In the genomic region with DNA sequence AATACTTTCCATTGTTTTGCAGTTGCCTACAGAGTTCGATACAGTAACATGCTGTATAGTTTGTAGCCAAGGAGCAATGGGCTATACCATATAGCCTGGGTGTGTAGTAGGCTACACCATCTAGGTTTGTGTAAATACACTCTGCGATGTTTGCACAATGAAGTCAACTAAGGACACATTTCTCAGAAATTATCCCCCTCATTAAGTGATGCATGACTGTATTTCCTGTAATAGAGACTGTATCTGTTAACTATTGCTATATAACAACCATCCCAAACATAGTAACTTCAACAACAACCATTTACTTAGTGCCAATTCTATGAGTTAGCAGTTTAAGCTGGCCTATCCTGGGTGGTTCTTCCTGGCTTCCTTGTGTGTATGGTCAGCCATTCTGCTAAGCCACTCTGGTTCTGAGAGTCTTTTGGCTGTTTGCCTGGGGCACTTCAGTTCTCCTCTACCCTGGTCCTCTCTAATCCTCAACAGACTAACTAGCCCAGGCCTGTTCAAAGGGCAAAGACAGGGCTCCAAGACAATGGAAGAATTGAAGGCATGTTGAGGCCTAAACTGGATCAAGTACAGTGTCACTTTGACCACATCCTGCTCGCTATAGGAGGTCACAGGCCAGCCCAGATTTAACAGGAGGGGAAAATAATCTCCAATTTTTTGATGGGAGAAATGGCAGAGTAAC, we compare ENCODE assay signal across 15 cellular contexts.
DNase-seq lines count a peak whose midpoint lies in the region; ATAC-seq, FAIRE-seq and TF ChIP-seq lines count a peak whose summit lies in the region.
"Had no signal": no experiment of that assay in that cellular context is flagged by ENCODE, and none has a peak within 500 bp of the region (broad histone marks: within the 10 kb centered on the region; RNA-seq: fewer than 3 reads in every experiment).

No MANE protein-coding gene starts in this region.

- TF ChIP-seq CTCF in left lung (IDR thresholded peaks at IDR 0.05) (no peak), kidney (IDR thresholded peaks at IDR 0.05; ENCODE audit: borderline replicate concordance, extremely low read depth, insufficient read depth) (no peak)

- H3K4me1 Mint-ChIP-seq in naive thymus-derived CD8-positive, alpha-beta T cell = no peaks in the 10 kb centered on the region

- H3K36me3 ChIP-seq in MG63 = no peaks in the 10 kb centered on the region
- H3K36me3 ChIP-seq in left lung = no peaks in the 10 kb centered on the region
- H3K36me3 ChIP-seq in kidney (ENCODE audit: control insufficient read depth in 1 of 2, insufficient read depth in 2 of 2, low read length in 2 of 2) = no peaks in the 10 kb centered on the region

- ATAC-seq in left lung (peak; percentile 89), HG02840 (IDR thresholded peaks at IDR 0.05; ENCODE audit: low FRiP score, unreplicated experiment) (no peak), HG03280 (IDR thresholded peaks at IDR 0.05; ENCODE audit: unreplicated experiment) (no peak)
- ATAC-seq in naive thymus-derived CD8-positive, alpha-beta T cell = no peak
- ATAC-seq: activated naive CD4-positive, alpha-beta T cell treated with anti-CD3 and anti-CD28 coated beads, Interleukin-2, amount 50 U/mL, for 72 hours; body of pancreas had no signal

- peaks cover 0 to 2% (median 0%) of the 10 kb centered on the region in 5 donors for H3K27me3 Mint-ChIP-seq in naive thymus-derived CD8-positive, alpha-beta T cell
- H3K27me3 Mint-ChIP-seq: activated T-cell treated with anti-CD3 and anti-CD28 coated beads, Interleukin-2, amount 50 U/mL, for 24 hours had no signal

- no peak overlapping the region for H3K27ac ChIP-seq in left lung
- H3K27ac ChIP-seq in kidney (ENCODE audit: low read depth in 2 of 2, low read length in 2 of 2) = no peak overlapping the region
- H3K27ac ChIP-seq: body of pancreas, testis had no signal

- POLR2A ChIA-PET in naive thymus-derived CD8-positive, alpha-beta T cell (lab: Charles Lee) = no interaction called here

- H3K27ac Mint-ChIP-seq in naive thymus-derived CD8-positive, alpha-beta T cell = peak overlapping the region in 1 of 10 donors; percentile 78
- H3K27ac Mint-ChIP-seq: activated naive CD4-positive, alpha-beta T cell treated with anti-CD3 and anti-CD28 coated beads, Interleukin-2, amount 50 U/mL, for 72 hours; activated T-cell treated with anti-CD3 and anti-CD28 coated beads, Interleukin-2, amount 50 U/mL, for 24 hours had no signal

- H3K27me3 ChIP-seq in MG63 (no peaks in the 10 kb centered on the region), left lung (no peaks in the 10 kb centered on the region)
- H3K27me3 ChIP-seq: body of pancreas, testis had no signal

- H3K9ac ChIP-seq in kidney (ENCODE audit: low read length in 2 of 2) = no peak overlapping the region

- peak; percentile 97 for DNase-seq in DMS53 treated with DMSO at 0.1 percent for 48 hours (lab: John Stamatoyannopoulos, UW; ENCODE audit: unreplicated experiment)
- DNase-seq in MG63 = peak; percentile 42
- peak; percentile 23 for DNase-seq in RPMI7951 (ENCODE audit: low read depth)
- peak in 1 of 2 donors; percentile 64 for DNase-seq in left lung
- no peak for DNase-seq in naive thymus-derived CD8-positive, alpha-beta T cell
- no peak for DNase-seq in kidney
- DNase-seq: activated T-cell treated with anti-CD3 and anti-CD28 coated beads, Interleukin-2, amount 50 U/mL, for 24 hours; body of pancreas; Calu3; NCI-H187 treated with DMSO at 0.1 percent for 48 hours; testis had no signal

- no peaks in the 10 kb centered on the region for H3K4me1 ChIP-seq in left lung
- no peaks in the 10 kb centered on the region for H3K4me1 ChIP-seq in kidney (ENCODE audit: control insufficient read depth in 1 of 2, insufficient read depth in 1 of 2, low read depth in 1 of 2, low read length in 2 of 2)
- H3K4me1 ChIP-seq: testis had no signal

- H3K4me3 ChIP-seq in MG63 (no peak overlapping the region), left lung (no peak overlapping the region), kidney (ENCODE audit: low read length in 2 of 2) (no peak overlapping the region)
- H3K4me3 ChIP-seq: body of pancreas, testis had no signal

- FAIRE-seq in kidney (lab: Jason Lieb, UNC) = no peak
- FAIRE-seq: H54 had no signal

- H3K9me3 ChIP-seq in MG63 (peaks cover 2% of the 10 kb centered on the region; the same call in 1 of the 2 replicates), left lung (no peaks in the 10 kb centered on the region), kidney (ENCODE audit: control insufficient read depth in 1 of 2, low read length in 2 of 2) (no peaks in the 10 kb centered on the region)
- H3K9me3 ChIP-seq: body of pancreas, testis had no signal

- intact Hi-C loops in left lung (cut with DNase I) = no loop called here
- intact Hi-C loops in kidney (cut with DNase I) = no loop called here

- no peak overlapping the region for H3K4me3 Mint-ChIP-seq in naive thymus-derived CD8-positive, alpha-beta T cell
- H3K4me3 Mint-ChIP-seq: activated T-cell treated with anti-CD3 and anti-CD28 coated beads, Interleukin-2, amount 50 U/mL, for 24 hours had no signal

- no peaks in the 10 kb centered on the region for H3K9me3 Mint-ChIP-seq in naive thymus-derived CD8-positive, alpha-beta T cell
- H3K9me3 Mint-ChIP-seq: activated naive CD4-positive, alpha-beta T cell treated with anti-CD3 and anti-CD28 coated beads, Interleukin-2, amount 50 U/mL, for 72 hours; activated T-cell treated with anti-CD3 and anti-CD28 coated beads, Interleukin-2, amount 50 U/mL, for 24 hours had no signal

- no peaks in the 10 kb centered on the region for H3K36me3 Mint-ChIP-seq in naive thymus-derived CD8-positive, alpha-beta T cell
- H3K36me3 Mint-ChIP-seq: activated naive CD4-positive, alpha-beta T cell treated with anti-CD3 and anti-CD28 coated beads, Interleukin-2, amount 50 U/mL, for 72 hours had no signal

Comparison
In these comparisons a context has a peak if more than half of its experiments do, and no peak if none do; other contexts are left out.
1. DNase-seq: peak in DMS53 treated with DMSO at 0.1 percent for 48 hours (single experiment), MG63 (single experiment) and RPMI7951 (single experiment); none in naive thymus-derived CD8-positive, alpha-beta T cell (0 of 10) and kidney (single experiment).